8 cellular contexts compared by ENCODE assay signal in genomic region chrX:72713599-72714444, GRCh38. TPM values are rescaled to one million over a fixed set of nuclear protein-coding genes. Genes with fewer than 3 reads are reported as not detected.
DNase-seq lines count a peak whose midpoint lies in the region; ATAC-seq and TF ChIP-seq lines count a peak whose summit lies in the region.
"Not testable (repeated sequence)": the region's sequence is repeated elsewhere in the genome, so short reads cannot be mapped to it uniquely, and the experiment has no call there.

Gene PHKA1, minus strand, starts transcription at chrX:72714306. Its CDS starts 426 bp downstream, at chrX:72713880.

- not testable (repeated sequence) for H3K9me3 Mint-ChIP-seq in activated naive CD4-positive, alpha-beta T cell treated with anti-CD3 and anti-CD28 coated beads, Interleukin-2, amount 50 U/mL, for 72 hours

- DNase-seq in BE2C (peak; percentile 73), NCI-H1092 treated with DMSO at 0.1 percent for 48 hours (lab: John Stamatoyannopoulos, UW) (peak; percentile 82), T follicular helper cell (ENCODE audit: low read depth) (peak; percentile 7), fibroblast of the aortic adventitia (ENCODE audit: low read depth) (peak; percentile 28), midbrain (lab: John Stamatoyannopoulos, UW) (peak; percentile 12)
- DNase-seq in activated naive CD4-positive, alpha-beta T cell treated with anti-CD3 and anti-CD28 coated beads, Interleukin-2, amount 50 U/mL, for 72 hours (ENCODE audit: low spot score in 2 of 2), result peak; percentile 56 to 63
- peak; percentile 62 for DNase-seq in stimulated activated CD4-positive, alpha-beta T cell treated with anti-CD3 and anti-CD28 coated beads, Interleukin-4, amount 100 ng/mL, for 1 hour

- peak; percentile 67 for ATAC-seq in GM21360 (IDR thresholded peaks at IDR 0.05; ENCODE audit: unreplicated experiment)
- peak; percentile 83 to 92 for ATAC-seq in activated naive CD4-positive, alpha-beta T cell treated with anti-CD3 and anti-CD28 coated beads, Interleukin-2, amount 50 U/mL, for 72 hours

- peak within 1 kb of the TSS; percentile 22 to 82 for H3K27ac Mint-ChIP-seq in activated naive CD4-positive, alpha-beta T cell treated with anti-CD3 and anti-CD28 coated beads, Interleukin-2, amount 50 U/mL, for 72 hours

- H3K4me1 ChIP-seq in BE2C, result not testable (repeated sequence)

- not testable (repeated sequence) for H3K36me3 ChIP-seq in BE2C

- H3K9me3 ChIP-seq in BE2C, result not testable (repeated sequence)

- H3K27me3 ChIP-seq in BE2C, result not testable (repeated sequence)

- H3K4me3 ChIP-seq in BE2C (ENCODE audit: low read depth, low read length) (peak within 1 kb of the TSS; percentile 72), fibroblast of the aortic adventitia (ENCODE audit: low read depth, low read length) (peak within 1 kb of the TSS; percentile 57)

- not testable (repeated sequence) for TF ChIP-seq CTCF in BE2C (IDR thresholded peaks at IDR 0.05; ENCODE audit: low read depth, low read length); fibroblast of the aortic adventitia (IDR thresholded peaks at IDR 0.05; ENCODE audit: insufficient read depth, low read length)

- not testable (repeated sequence) for H3K36me3 Mint-ChIP-seq in activated naive CD4-positive, alpha-beta T cell treated with anti-CD3 and anti-CD28 coated beads, Interleukin-2, amount 50 U/mL, for 72 hours

RNA-seq across cellular contexts. Expression of gene PHKA1, which starts in this region (rescaled TPM):
- polyA plus RNA-seq in BE2C (2012; ENCODE audit: insufficient read depth, insufficient read length, low read depth), result 6.0 TPM
- 1 to 10 TPM; 4.8 to 8.4 TPM for total RNA-seq in activated naive CD4-positive, alpha-beta T cell treated with anti-CD3 and anti-CD28 coated beads, Interleukin-2, amount 50 U/mL, for 72 hours
- total RNA-seq in fibroblast of the aortic adventitia (ENCODE audit: low replicate concordance), result 3.5 and 4.7 TPM in 2 replicates

Comparison
In these comparisons a context has a peak if more than half of its experiments do, and no peak if none do; other contexts are left out.
1. Peak in every context shown above with its lines: DNase-seq, ATAC-seq and H3K4me3 ChIP-seq.
2. DNase-seq: peak in every context shown above with its lines; median percentile 82 in NCI-H1092 treated with DMSO at 0.1 percent for 48 hours; 73 in BE2C; 62 in stimulated activated CD4-positive, alpha-beta T cell treated with anti-CD3 and anti-CD28 coated beads, Interleukin-4, amount 100 ng/mL, for 1 hour; 60 in activated naive CD4-positive, alpha-beta T cell treated with anti-CD3 and anti-CD28 coated beads, Interleukin-2, amount 50 U/mL, for 72 hours; 28 in fibroblast of the aortic adventitia; 12 in midbrain; 7 in T follicular helper cell.